ENCODE assay signal across 8 cellular contexts in the genomic region with DNA sequence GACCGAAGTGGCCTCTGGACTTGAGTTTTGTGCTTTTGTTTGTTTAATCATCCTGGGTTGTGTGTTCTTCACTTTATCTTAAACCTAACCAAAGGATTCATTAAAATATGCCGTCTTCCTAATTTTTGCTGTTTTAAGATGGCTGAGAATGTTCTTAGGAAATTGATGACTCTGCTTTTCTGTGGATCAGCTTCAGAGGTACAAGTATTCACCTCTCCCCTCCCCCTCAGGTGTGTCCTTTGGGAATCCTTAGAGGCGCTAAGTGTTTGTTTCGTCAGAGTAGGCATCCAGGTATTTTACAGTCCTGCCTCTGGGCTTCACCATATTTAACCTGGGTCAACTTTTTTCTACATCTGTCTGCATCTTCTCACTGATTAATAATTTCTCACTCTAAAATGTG. TPM values are rescaled to one million over a fixed set of nuclear protein-coding genes. Genes with fewer than 3 reads are reported as not detected.
DNase-seq lines count a peak whose midpoint lies in the region; ATAC-seq and TF ChIP-seq lines count a peak whose summit lies in the region.

No MANE protein-coding gene starts in this region.

- no peak for TF ChIP-seq POLR2A in esophagus muscularis mucosa (IDR thresholded peaks at IDR 0.05; ENCODE audit: low read depth)

- H3K9me3 ChIP-seq in OCI-LY7 (ENCODE audit: low read length) (no peaks in the 10 kb centered on the region), esophagus muscularis mucosa (no peaks in the 10 kb centered on the region)

- H3K4me1 ChIP-seq in OCI-LY7 (ENCODE audit: insufficient read depth, low read length, poor library complexity, severe bottlenecking) (peaks cover 62% of the 10 kb centered on the region), esophagus muscularis mucosa (peaks cover 12 to 37% (median 32%) of the 10 kb centered on the region in 4 donors), rectal smooth muscle tissue (ENCODE audit: control insufficient read depth, insufficient read depth, low read length) (no peaks in the 10 kb centered on the region)

- peak overlapping the region; percentile 75 for H3K4me2 ChIP-seq in OCI-LY7 (ENCODE audit: low read length)

- no peak overlapping the region for H3K27ac ChIP-seq in OCI-LY7 (ENCODE audit: low read depth, low read length, poor library complexity, severe bottlenecking)
- peak overlapping the region; percentile 95 to 99 (median 96) for H3K27ac ChIP-seq in esophagus muscularis mucosa (replicated peaks in 1 of 4)
- H3K27ac ChIP-seq in rectal smooth muscle tissue (ENCODE audit: low read depth, low read length) = peak overlapping the region; percentile 95

- intact Hi-C loops in OCI-LY7 (cut with micrococcal nuclease; ENCODE audit: unreplicated experiment) = loop anchor here (5.0 kb wide), 2 partner anchors 1119 to 1211 kb away; no protein-coding TSS in a partner anchor
- intact Hi-C loops in esophagus muscularis mucosa (cut with DNase I) = no loop called here

- peak overlapping the region; percentile 58 for H3K4me3 ChIP-seq in GM12865 (ENCODE audit: low read depth, low read length)
- peak overlapping the region; percentile 83 for H3K4me3 ChIP-seq in OCI-LY7 (ENCODE audit: low read depth, low read length, poor library complexity, severe bottlenecking)
- H3K4me3 ChIP-seq in esophagus muscularis mucosa = peak overlapping the region; percentile 75 to 90 (median 84)
- H3K4me3 ChIP-seq in rectal smooth muscle tissue (ENCODE audit: low read length) = peak overlapping the region; percentile 87

- no peaks in the 10 kb centered on the region for H3K9me2 ChIP-seq in OCI-LY7 (ENCODE audit: insufficient read depth, low read length)

- CTCF ChIA-PET in OCI-LY7 (lab: Charles Lee; ENCODE audit: unreplicated experiment) = no interaction called here

- 66% methylated on average over 4 of the region's 4 CpGs for WGBS in esophagus muscularis mucosa

- ATAC-seq in GM18498 (IDR thresholded peaks at IDR 0.05; ENCODE audit: unreplicated experiment) (no peak), HG02588 (IDR thresholded peaks at IDR 0.05; ENCODE audit: unreplicated experiment) (no peak)

- peak overlapping the region; percentile 94; the same call in 1 of the 2 replicates for H2AFZ ChIP-seq in OCI-LY7 (ENCODE audit: low read length)

- TF ChIP-seq EP300 in esophagus muscularis mucosa (IDR thresholded peaks at IDR 0.05) = no peak

- H3K79me2 ChIP-seq in OCI-LY7 (ENCODE audit: insufficient read depth, low read depth, low read length) = peaks cover 6% of the 10 kb centered on the region; the same call in 1 of the 2 replicates

- TF ChIP-seq CTCF in GM12865 (IDR thresholded peaks at IDR 0.05; ENCODE audit: insufficient read depth, low read depth, low read length, missing control alignments) (no peak), OCI-LY7 (conservative IDR thresholded peaks at IDR 0.05; ENCODE audit: low read length) (no peak), esophagus muscularis mucosa (IDR thresholded peaks at IDR 0.05) (no peak)

- BruUV-seq in OCI-LY7 (replicated peaks; lab: Mats Ljungman, UMichigan) = no TSS peak

- 0 out of 2 replicates have a peak, but pooled peaks cover 4% of the 10 kb centered on the region for H4K20me1 ChIP-seq in OCI-LY7 (ENCODE audit: insufficient read depth, low read length)

- DNase-seq in GM12865 (ENCODE audit: low read depth) (no peak), OCI-LY7 (ENCODE audit: low spot score) (no peak), esophagus muscularis mucosa (ENCODE audit: extremely low spot score) (no peak), AML-193 (lab: John Stamatoyannopoulos, UW) (no peak), Ammon's horn (ENCODE audit: low spot score) (no peak)

- H3K27me3 ChIP-seq in esophagus muscularis mucosa (no peaks in the 10 kb centered on the region), rectal smooth muscle tissue (ENCODE audit: control insufficient read depth, insufficient read depth, low read length) (no peaks in the 10 kb centered on the region)

- H3K36me3 ChIP-seq in OCI-LY7 (ENCODE audit: insufficient read depth, low read length) = no peaks in the 10 kb centered on the region
- H3K36me3 ChIP-seq in esophagus muscularis mucosa = no peaks in the 10 kb centered on the region
- H3K36me3 ChIP-seq in rectal smooth muscle tissue (ENCODE audit: control insufficient read depth, insufficient read depth, low read length) = no peaks in the 10 kb centered on the region

- peak overlapping the region; percentile 74 for H3K9ac ChIP-seq in rectal smooth muscle tissue (ENCODE audit: low read length)

- POLR2A ChIA-PET in OCI-LY7 (lab: Charles Lee) = interaction anchor here (0.5 to 1.1 kb wide), 8 partner anchors 8 to 1050 kb away, joined by 3 to 10 read pairs (median 4); no protein-coding TSS in a partner anchor

RNA-seq across cellular contexts. Expression of gene CCDC126, which starts 1.1 kb away (rescaled TPM):
- total RNA-seq in OCI-LY7 (2014; rRNA removed; shearing (Covaris generic)) = 9.6 and 11.9 TPM in 2 replicates
- total RNA-seq in OCI-LY7 (2022) = 14.2 and 15.5 TPM in 2 replicates
- 10 to 100 TPM; 14.6 to 21.2 (median 16.4) TPM for total RNA-seq in esophagus muscularis mucosa
